Comparison of ENCODE assay signal across 7 cellular contexts in the genomic region with DNA sequence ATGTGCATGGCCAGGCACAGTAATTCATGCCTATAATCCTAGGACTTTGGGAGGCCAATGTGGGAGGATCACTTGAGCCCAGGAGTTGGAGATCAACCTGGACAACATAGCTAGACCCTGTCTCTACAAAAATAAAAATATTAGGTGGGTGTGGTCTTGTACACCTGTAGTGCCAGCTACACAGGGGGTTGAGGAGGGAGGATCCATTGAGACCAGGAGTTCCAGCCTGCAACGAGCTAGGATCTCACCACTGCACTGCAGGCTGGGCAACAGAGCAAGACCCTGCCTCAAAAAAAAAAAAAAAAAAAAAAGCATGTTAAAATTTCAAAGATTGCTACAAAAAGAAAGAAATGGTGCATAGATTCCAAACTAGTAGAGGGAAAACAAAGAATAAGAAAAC.
"Had no signal": no experiment of that assay in that cellular context is flagged by ENCODE, and none has a peak within 500 bp of the region (broad histone marks: within the 10 kb centered on the region; RNA-seq: fewer than 3 reads in every experiment).

No MANE protein-coding gene starts in this region.

- H3K36me3 ChIP-seq: HAP-1 had no signal

- H2AFZ ChIP-seq: GM23248 had no signal

- H3K27ac ChIP-seq: GM23248 had no signal

- H3K9me3 Mint-ChIP-seq: IgD-negative memory B cell had no signal

- ATAC-seq: HCT116 had no signal

- H3K9me3 ChIP-seq: HAP-1 had no signal

- H3K4me1 ChIP-seq: HAP-1 had no signal

- H3K4me3 ChIP-seq: GM23248, HAP-1 had no signal

- H3K9ac ChIP-seq: GM23248 had no signal

- H3K4me3 Mint-ChIP-seq: IgD-negative memory B cell had no signal

- DNase-seq: GM23248, GOT3, H7 had no signal

- FAIRE-seq: HTR-8/SVneo had no signal

- H3K27ac Mint-ChIP-seq: IgD-negative memory B cell had no signal
